23 cellular contexts compared by ENCODE assay signal in genomic region chr2:235579128-235579527, GRCh38.
"Had no signal": no experiment of that assay in that cellular context is flagged by ENCODE, and none has a peak within 500 bp of the region (broad histone marks: within the 10 kb centered on the region; RNA-seq: fewer than 3 reads in every experiment).

No MANE protein-coding gene starts in this region.

- H3K27ac ChIP-seq: brain microvascular endothelial cell, coronary artery, foreskin keratinocyte, neutrophil, right lobe of liver, skin epidermis, VCaP had no signal

- H3K27ac Mint-ChIP-seq: activated CD4-positive, alpha-beta memory T cell treated with anti-CD3 and anti-CD28 coated beads, Interleukin-2, amount 10 ng/mL, durations not matched to agents 7 days and 5 days; activated CD4-positive, alpha-beta T cell treated with anti-CD3 and anti-CD28 coated beads, Interleukin-2, amount 10 ng/mL, durations not matched to agents 24 days and 14 days; activated T-cell treated with anti-CD3 and anti-CD28 coated beads, Interleukin-2, amount 50 U/mL, for 24 hours; effector memory CD8-positive, alpha-beta T cell; nephron had no signal

- H3K4me3 Mint-ChIP-seq: activated CD4-positive, alpha-beta memory T cell treated with anti-CD3 and anti-CD28 coated beads, Interleukin-2, amount 10 ng/mL, durations not matched to agents 7 days and 5 days; activated CD4-positive, alpha-beta T cell treated with anti-CD3 and anti-CD28 coated beads, Interleukin-2, amount 10 ng/mL, durations not matched to agents 24 days and 14 days; activated T-cell treated with anti-CD3 and anti-CD28 coated beads, Interleukin-2, amount 50 U/mL, for 24 hours; effector memory CD8-positive, alpha-beta T cell; nephron had no signal

- ATAC-seq: activated CD4-positive, CD25-positive, alpha-beta regulatory T cell treated with anti-CD3 and anti-CD28 coated beads, Interleukin-2, amount 50 U/mL, for 24 hours; effector memory CD8-positive, alpha-beta T cell; esophagus mucosa; foreskin keratinocyte; left colon; right lobe of liver; stimulated activated naive CD8-positive, alpha-beta T cell treated with anti-CD3 and anti-CD28 coated beads, Interleukin-15, Interleukin-2, amounts not matched to agents 100 U/mL and 50 U/mL, for 24 hours had no signal

- H3K4me1 ChIP-seq: foreskin keratinocyte had no signal

- H3K27me3 Mint-ChIP-seq: activated CD4-positive, alpha-beta memory T cell treated with anti-CD3 and anti-CD28 coated beads, Interleukin-2, amount 10 ng/mL, durations not matched to agents 7 days and 5 days; activated CD4-positive, alpha-beta T cell treated with anti-CD3 and anti-CD28 coated beads, Interleukin-2, amount 10 ng/mL, durations not matched to agents 24 days and 14 days; effector memory CD8-positive, alpha-beta T cell had no signal

- DNase-seq: activated CD4-positive, alpha-beta memory T cell treated with anti-CD3 and anti-CD28 coated beads, Interleukin-2, amount 10 ng/mL, durations not matched to agents 7 days and 5 days; activated CD4-positive, alpha-beta T cell treated with anti-CD3 and anti-CD28 coated beads, Interleukin-2, amount 10 ng/mL, durations not matched to agents 24 days and 14 days; activated CD8-positive, alpha-beta memory T cell treated with anti-CD3 and anti-CD28 coated beads, Interleukin-2, amount 50 U/mL, for 48 hours; activated gamma-delta T cell treated with Interleukin-2 at 50 U/mL for 16 hours; activated naive CD4-positive, alpha-beta T cell treated with anti-CD3 and anti-CD28 coated beads, Interleukin-2, amount 50 U/mL, for 16 hours; activated T-cell treated with anti-CD3 and anti-CD28 coated beads, Interleukin-2, amount 50 U/mL, for 24 hours; amniotic stem cell; brain microvascular endothelial cell; effector memory CD8-positive, alpha-beta T cell; foreskin keratinocyte; left colon; mammary epithelial cell; stimulated activated CD4-positive, alpha-beta T cell treated with anti-CD3 and anti-CD28 coated beads, Interleukin-12 subunit alpha, Interleukin-12 subunit beta, amount 100 ng/mL, for 4 hours; stimulated activated CD4-positive, alpha-beta T cell treated with anti-CD3 and anti-CD28 coated beads, Interleukin-4, amount 100 ng/mL, for 1 hour; stimulated activated naive CD8-positive, alpha-beta T cell treated with anti-CD3 and anti-CD28 coated beads, Interleukin-15, Interleukin-2, amounts not matched to agents 100 U/mL and 50 U/mL, for 24 hours had no signal

- H3K4me1 Mint-ChIP-seq: activated CD4-positive, alpha-beta memory T cell treated with anti-CD3 and anti-CD28 coated beads, Interleukin-2, amount 10 ng/mL, durations not matched to agents 7 days and 5 days; activated CD4-positive, alpha-beta T cell treated with anti-CD3 and anti-CD28 coated beads, Interleukin-2, amount 10 ng/mL, durations not matched to agents 24 days and 14 days had no signal

- H3K27me3 ChIP-seq: brain microvascular endothelial cell, foreskin keratinocyte, neutrophil, right lobe of liver had no signal

- H3K9me3 Mint-ChIP-seq: activated CD4-positive, alpha-beta memory T cell treated with anti-CD3 and anti-CD28 coated beads, Interleukin-2, amount 10 ng/mL, durations not matched to agents 7 days and 5 days; activated CD4-positive, alpha-beta T cell treated with anti-CD3 and anti-CD28 coated beads, Interleukin-2, amount 10 ng/mL, durations not matched to agents 24 days and 14 days; activated T-cell treated with anti-CD3 and anti-CD28 coated beads, Interleukin-2, amount 50 U/mL, for 24 hours; effector memory CD8-positive, alpha-beta T cell; nephron had no signal

- H3K9me3 ChIP-seq: neutrophil, right lobe of liver had no signal
